In the genomic region with DNA sequence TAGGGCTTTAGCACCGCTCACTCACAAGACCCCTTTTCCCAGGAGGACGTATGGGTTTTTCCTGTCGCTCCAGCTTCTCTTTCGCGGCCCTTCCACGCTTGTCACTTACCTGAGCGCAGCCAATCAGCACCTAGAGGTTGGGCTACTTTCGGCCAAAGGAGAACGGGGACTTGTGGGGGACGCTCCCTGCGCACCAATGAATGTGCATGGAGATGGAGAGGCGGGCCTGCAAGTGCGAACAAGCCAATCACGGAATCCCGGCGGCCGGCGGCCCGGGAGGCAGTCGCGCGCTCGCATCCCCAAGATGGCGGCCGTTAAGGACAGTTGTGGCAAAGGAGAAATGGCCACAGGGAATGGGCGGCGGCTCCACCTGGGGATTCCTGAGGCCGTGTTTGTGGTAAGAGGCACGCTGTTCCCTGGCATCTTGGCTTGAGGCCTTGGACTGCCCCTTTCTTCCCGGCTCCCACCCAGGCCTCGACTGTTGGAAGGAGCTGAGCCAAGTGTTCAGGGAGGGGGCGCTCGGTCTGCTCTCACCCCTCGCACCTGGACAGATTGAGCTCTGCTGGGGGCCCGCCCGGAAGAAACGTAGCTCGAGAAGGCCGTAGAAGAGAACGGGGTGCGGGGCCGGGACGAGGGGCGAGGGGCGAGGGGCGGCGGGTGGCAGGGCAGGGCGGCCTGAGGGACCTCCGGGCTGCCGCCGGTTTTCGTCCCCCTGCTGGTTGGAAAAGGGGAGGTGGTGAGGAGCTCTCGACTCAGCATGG, we compare ENCODE assay signal across 1 cellular context.
TF ChIP-seq lines count a peak whose summit lies in the region.

A gene with protein sequence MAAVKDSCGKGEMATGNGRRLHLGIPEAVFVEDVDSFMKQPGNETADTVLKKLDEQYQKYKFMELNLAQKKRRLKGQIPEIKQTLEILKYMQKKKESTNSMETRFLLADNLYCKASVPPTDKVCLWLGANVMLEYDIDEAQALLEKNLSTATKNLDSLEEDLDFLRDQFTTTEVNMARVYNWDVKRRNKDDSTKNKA (plus strand): TSS at position 282 of the 761 bp plus-strand sequence. CDS start 23 bp downstream, at position 305.

TF ChIP-seq in GM12878, 131 proteins besides CTCF, POLR2A, EP300 and RAD21 (continued from another document):
- TF ChIP-seq, protein P1, sequence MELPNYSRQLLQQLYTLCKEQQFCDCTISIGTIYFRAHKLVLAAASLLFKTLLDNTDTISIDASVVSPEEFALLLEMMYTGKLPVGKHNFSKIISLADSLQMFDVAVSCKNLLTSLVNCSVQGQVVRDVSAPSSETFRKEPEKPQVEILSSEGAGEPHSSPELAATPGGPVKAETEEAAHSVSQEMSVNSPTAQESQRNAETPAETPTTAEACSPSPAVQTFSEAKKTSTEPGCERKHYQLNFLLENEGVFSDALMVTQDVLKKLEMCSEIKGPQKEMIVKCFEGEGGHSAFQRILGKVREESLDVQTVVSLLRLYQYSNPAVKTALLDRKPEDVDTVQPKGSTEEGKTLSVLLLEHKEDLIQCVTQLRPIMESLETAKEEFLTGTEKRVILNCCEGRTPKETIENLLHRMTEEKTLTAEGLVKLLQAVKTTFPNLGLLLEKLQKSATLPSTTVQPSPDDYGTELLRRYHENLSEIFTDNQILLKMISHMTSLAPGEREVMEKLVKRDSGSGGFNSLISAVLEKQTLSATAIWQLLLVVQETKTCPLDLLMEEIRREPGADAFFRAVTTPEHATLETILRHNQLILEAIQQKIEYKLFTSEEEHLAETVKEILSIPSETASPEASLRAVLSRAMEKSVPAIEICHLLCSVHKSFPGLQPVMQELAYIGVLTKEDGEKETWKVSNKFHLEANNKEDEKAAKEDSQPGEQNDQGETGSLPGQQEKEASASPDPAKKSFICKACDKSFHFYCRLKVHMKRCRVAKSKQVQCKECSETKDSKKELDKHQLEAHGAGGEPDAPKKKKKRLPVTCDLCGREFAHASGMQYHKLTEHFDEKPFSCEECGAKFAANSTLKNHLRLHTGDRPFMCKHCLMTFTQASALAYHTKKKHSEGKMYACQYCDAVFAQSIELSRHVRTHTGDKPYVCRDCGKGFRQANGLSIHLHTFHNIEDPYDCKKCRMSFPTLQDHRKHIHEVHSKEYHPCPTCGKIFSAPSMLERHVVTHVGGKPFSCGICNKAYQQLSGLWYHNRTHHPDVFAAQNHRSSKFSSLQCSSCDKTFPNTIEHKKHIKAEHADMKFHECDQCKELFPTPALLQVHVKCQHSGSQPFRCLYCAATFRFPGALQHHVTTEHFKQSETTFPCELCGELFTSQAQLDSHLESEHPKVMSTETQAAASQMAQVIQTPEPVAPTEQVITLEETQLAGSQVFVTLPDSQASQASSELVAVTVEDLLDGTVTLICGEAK (IDR thresholded peaks at IDR 0.05; ENCODE audit: borderline replicate concordance) = no peak
- TF ChIP-seq SP1 (IDR thresholded peaks at IDR 0.05; ENCODE audit: low read depth, low read length) (peak; percentile 94), BACH1 (IDR thresholded peaks at IDR 0.05; ENCODE audit: borderline replicate concordance) (0 out of 2 replicates have a peak, but pooled peaks have one; percentile 7), ASH2L (IDR thresholded peaks at IDR 0.05; ENCODE audit: borderline replicate concordance, low read depth) (no peak), MXI1 (IDR thresholded peaks at IDR 0.05; ENCODE audit: low read depth, low read length) (no peak), TAF1 (IDR thresholded peaks at IDR 0.05; ENCODE audit: borderline replicate concordance, low read depth, low read length) (peak; percentile 75), CREB1 (IDR thresholded peaks at IDR 0.05; ENCODE audit: low read depth) (0 out of 2 replicates have a peak, but pooled peaks have one; percentile 15), FOS (IDR thresholded peaks at IDR 0.05; ENCODE audit: borderline replicate concordance, extremely low read depth, insufficient read length) (peak; percentile 81), NRF1 (conservative IDR thresholded peaks at IDR 0.05; ENCODE audit: low read depth, low read length) (peak; percentile 51), POLR2AphosphoS5 (IDR thresholded peaks at IDR 0.05; ENCODE audit: low read length) (peak; percentile 62; the same call in 1 of the 2 replicates), IKZF1 (conservative IDR thresholded peaks at IDR 0.05) (peak; percentile 69), RUNX3 (IDR thresholded peaks at IDR 0.05; ENCODE audit: low read length) (peak; percentile 2; the same call in 1 of the 2 replicates), CHD2 (IDR thresholded peaks at IDR 0.05; ENCODE audit: borderline replicate concordance, low read depth, low read length) (peak; percentile 92), TARDBP (IDR thresholded peaks at IDR 0.05; ENCODE audit: borderline replicate concordance) (no peak), DPF2 (IDR thresholded peaks at IDR 0.05) (0 out of 2 replicates have a peak, but pooled peaks have one; percentile 35), MEF2B (IDR thresholded peaks at IDR 0.05; ENCODE audit: partially characterized antibody, poor library complexity, severe bottlenecking) (peak; percentile 12), BMI1 (IDR thresholded peaks at IDR 0.05; ENCODE audit: borderline replicate concordance) (no peak), POLR2AphosphoS2 (IDR thresholded peaks at IDR 0.05; ENCODE audit: low read depth, low read length) (no peak)
- TF ChIP-seq, protein P2, sequence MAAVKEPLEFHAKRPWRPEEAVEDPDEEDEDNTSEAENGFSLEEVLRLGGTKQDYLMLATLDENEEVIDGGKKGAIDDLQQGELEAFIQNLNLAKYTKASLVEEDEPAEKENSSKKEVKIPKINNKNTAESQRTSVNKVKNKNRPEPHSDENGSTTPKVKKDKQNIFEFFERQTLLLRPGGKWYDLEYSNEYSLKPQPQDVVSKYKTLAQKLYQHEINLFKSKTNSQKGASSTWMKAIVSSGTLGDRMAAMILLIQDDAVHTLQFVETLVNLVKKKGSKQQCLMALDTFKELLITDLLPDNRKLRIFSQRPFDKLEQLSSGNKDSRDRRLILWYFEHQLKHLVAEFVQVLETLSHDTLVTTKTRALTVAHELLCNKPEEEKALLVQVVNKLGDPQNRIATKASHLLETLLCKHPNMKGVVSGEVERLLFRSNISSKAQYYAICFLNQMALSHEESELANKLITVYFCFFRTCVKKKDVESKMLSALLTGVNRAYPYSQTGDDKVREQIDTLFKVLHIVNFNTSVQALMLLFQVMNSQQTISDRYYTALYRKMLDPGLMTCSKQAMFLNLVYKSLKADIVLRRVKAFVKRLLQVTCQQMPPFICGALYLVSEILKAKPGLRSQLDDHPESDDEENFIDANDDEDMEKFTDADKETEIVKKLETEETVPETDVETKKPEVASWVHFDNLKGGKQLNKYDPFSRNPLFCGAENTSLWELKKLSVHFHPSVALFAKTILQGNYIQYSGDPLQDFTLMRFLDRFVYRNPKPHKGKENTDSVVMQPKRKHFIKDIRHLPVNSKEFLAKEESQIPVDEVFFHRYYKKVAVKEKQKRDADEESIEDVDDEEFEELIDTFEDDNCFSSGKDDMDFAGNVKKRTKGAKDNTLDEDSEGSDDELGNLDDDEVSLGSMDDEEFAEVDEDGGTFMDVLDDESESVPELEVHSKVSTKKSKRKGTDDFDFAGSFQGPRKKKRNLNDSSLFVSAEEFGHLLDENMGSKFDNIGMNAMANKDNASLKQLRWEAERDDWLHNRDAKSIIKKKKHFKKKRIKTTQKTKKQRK (IDR thresholded peaks at IDR 0.05; ENCODE audit: low read depth, low read length) = peak; percentile 62
- TF ChIP-seq, protein P3, sequence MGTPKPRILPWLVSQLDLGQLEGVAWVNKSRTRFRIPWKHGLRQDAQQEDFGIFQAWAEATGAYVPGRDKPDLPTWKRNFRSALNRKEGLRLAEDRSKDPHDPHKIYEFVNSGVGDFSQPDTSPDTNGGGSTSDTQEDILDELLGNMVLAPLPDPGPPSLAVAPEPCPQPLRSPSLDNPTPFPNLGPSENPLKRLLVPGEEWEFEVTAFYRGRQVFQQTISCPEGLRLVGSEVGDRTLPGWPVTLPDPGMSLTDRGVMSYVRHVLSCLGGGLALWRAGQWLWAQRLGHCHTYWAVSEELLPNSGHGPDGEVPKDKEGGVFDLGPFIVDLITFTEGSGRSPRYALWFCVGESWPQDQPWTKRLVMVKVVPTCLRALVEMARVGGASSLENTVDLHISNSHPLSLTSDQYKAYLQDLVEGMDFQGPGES (IDR thresholded peaks at IDR 0.05) = peak; percentile 86
- TF ChIP-seq, protein P4, sequence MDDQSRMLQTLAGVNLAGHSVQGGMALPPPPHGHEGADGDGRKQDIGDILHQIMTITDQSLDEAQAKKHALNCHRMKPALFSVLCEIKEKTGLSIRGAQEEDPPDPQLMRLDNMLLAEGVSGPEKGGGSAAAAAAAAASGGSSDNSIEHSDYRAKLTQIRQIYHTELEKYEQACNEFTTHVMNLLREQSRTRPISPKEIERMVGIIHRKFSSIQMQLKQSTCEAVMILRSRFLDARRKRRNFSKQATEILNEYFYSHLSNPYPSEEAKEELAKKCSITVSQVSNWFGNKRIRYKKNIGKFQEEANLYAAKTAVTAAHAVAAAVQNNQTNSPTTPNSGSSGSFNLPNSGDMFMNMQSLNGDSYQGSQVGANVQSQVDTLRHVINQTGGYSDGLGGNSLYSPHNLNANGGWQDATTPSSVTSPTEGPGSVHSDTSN (IDR thresholded peaks at IDR 0.05; ENCODE audit: insufficient replicate concordance, low read depth, low read length) = peak; percentile 89
- TF ChIP-seq, protein P5, sequence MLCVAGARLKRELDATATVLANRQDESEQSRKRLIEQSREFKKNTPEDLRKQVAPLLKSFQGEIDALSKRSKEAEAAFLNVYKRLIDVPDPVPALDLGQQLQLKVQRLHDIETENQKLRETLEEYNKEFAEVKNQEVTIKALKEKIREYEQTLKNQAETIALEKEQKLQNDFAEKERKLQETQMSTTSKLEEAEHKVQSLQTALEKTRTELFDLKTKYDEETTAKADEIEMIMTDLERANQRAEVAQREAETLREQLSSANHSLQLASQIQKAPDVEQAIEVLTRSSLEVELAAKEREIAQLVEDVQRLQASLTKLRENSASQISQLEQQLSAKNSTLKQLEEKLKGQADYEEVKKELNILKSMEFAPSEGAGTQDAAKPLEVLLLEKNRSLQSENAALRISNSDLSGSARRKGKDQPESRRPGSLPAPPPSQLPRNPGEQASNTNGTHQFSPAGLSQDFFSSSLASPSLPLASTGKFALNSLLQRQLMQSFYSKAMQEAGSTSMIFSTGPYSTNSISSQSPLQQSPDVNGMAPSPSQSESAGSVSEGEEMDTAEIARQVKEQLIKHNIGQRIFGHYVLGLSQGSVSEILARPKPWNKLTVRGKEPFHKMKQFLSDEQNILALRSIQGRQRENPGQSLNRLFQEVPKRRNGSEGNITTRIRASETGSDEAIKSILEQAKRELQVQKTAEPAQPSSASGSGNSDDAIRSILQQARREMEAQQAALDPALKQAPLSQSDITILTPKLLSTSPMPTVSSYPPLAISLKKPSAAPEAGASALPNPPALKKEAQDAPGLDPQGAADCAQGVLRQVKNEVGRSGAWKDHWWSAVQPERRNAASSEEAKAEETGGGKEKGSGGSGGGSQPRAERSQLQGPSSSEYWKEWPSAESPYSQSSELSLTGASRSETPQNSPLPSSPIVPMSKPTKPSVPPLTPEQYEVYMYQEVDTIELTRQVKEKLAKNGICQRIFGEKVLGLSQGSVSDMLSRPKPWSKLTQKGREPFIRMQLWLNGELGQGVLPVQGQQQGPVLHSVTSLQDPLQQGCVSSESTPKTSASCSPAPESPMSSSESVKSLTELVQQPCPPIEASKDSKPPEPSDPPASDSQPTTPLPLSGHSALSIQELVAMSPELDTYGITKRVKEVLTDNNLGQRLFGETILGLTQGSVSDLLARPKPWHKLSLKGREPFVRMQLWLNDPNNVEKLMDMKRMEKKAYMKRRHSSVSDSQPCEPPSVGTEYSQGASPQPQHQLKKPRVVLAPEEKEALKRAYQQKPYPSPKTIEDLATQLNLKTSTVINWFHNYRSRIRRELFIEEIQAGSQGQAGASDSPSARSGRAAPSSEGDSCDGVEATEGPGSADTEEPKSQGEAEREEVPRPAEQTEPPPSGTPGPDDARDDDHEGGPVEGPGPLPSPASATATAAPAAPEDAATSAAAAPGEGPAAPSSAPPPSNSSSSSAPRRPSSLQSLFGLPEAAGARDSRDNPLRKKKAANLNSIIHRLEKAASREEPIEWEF (IDR thresholded peaks at IDR 0.05; ENCODE audit: insufficient replicate concordance, low read depth, low read length) = no peak
- TF ChIP-seq, protein P6, sequence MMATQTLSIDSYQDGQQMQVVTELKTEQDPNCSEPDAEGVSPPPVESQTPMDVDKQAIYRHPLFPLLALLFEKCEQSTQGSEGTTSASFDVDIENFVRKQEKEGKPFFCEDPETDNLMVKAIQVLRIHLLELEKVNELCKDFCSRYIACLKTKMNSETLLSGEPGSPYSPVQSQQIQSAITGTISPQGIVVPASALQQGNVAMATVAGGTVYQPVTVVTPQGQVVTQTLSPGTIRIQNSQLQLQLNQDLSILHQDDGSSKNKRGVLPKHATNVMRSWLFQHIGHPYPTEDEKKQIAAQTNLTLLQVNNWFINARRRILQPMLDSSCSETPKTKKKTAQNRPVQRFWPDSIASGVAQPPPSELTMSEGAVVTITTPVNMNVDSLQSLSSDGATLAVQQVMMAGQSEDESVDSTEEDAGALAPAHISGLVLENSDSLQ (IDR thresholded peaks at IDR 0.05) = peak; percentile 97
